Comparison of ENCODE assay signal across 1 cellular context in the genomic region with DNA sequence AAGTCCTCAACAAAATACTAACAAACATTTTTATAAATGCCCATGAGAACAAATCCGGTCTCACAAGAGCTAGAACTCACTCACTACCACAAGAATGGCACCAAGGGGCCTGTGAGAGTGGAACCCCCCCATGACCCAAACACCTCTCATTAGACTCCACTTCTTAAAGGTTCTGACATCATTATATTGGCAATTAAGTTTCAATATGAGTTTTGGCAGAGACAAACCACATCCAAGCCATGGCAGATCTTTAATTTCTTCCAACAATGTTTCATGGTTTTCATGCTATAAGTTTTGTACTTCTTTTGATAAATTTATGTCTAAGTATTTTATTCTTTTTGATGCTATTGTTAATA.
TF ChIP-seq lines count a peak whose summit lies in the region.

No MANE protein-coding gene starts in this region.

TF ChIP-seq in GM12878, 131 proteins besides CTCF, POLR2A, EP300 and RAD21 (continued from another document):
- TF ChIP-seq, protein P1, sequence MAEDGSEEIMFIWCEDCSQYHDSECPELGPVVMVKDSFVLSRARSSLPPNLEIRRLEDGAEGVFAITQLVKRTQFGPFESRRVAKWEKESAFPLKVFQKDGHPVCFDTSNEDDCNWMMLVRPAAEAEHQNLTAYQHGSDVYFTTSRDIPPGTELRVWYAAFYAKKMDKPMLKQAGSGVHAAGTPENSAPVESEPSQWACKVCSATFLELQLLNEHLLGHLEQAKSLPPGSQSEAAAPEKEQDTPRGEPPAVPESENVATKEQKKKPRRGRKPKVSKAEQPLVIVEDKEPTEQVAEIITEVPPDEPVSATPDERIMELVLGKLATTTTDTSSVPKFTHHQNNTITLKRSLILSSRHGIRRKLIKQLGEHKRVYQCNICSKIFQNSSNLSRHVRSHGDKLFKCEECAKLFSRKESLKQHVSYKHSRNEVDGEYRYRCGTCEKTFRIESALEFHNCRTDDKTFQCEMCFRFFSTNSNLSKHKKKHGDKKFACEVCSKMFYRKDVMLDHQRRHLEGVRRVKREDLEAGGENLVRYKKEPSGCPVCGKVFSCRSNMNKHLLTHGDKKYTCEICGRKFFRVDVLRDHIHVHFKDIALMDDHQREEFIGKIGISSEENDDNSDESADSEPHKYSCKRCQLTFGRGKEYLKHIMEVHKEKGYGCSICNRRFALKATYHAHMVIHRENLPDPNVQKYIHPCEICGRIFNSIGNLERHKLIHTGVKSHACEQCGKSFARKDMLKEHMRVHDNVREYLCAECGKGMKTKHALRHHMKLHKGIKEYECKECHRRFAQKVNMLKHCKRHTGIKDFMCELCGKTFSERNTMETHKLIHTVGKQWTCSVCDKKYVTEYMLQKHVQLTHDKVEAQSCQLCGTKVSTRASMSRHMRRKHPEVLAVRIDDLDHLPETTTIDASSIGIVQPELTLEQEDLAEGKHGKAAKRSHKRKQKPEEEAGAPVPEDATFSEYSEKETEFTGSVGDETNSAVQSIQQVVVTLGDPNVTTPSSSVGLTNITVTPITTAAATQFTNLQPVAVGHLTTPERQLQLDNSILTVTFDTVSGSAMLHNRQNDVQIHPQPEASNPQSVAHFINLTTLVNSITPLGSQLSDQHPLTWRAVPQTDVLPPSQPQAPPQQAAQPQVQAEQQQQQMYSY (CRISPR knock-in tag; IDR thresholded peaks at IDR 0.05): no peak
- TF ChIP-seq CREM (IDR thresholded peaks at IDR 0.05; ENCODE audit: low read depth): 0 out of 2 replicates have a peak, but pooled peaks have one; percentile 8
- TF ChIP-seq NRF1 (conservative IDR thresholded peaks at IDR 0.05; ENCODE audit: low read depth, low read length): no peak
- TF ChIP-seq CBX3 (IDR thresholded peaks at IDR 0.05; ENCODE audit: borderline replicate concordance, low read depth): no peak
- TF ChIP-seq YBX1 (IDR thresholded peaks at IDR 0.05): no peak
- no peak for TF ChIP-seq EED (IDR thresholded peaks at IDR 0.05; ENCODE audit: low read depth)
- peak; percentile 62 for TF ChIP-seq JUNB (IDR thresholded peaks at IDR 0.05)
- no peak for TF ChIP-seq KAT2A (conservative IDR thresholded peaks at IDR 0.05; ENCODE audit: control insufficient read depth, low read depth, low read length)
- TF ChIP-seq, protein P2, sequence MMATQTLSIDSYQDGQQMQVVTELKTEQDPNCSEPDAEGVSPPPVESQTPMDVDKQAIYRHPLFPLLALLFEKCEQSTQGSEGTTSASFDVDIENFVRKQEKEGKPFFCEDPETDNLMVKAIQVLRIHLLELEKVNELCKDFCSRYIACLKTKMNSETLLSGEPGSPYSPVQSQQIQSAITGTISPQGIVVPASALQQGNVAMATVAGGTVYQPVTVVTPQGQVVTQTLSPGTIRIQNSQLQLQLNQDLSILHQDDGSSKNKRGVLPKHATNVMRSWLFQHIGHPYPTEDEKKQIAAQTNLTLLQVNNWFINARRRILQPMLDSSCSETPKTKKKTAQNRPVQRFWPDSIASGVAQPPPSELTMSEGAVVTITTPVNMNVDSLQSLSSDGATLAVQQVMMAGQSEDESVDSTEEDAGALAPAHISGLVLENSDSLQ (IDR thresholded peaks at IDR 0.05): no peak
- TF ChIP-seq POLR2AphosphoS5 (IDR thresholded peaks at IDR 0.05; ENCODE audit: low read length): no peak
- TF ChIP-seq, protein P3, sequence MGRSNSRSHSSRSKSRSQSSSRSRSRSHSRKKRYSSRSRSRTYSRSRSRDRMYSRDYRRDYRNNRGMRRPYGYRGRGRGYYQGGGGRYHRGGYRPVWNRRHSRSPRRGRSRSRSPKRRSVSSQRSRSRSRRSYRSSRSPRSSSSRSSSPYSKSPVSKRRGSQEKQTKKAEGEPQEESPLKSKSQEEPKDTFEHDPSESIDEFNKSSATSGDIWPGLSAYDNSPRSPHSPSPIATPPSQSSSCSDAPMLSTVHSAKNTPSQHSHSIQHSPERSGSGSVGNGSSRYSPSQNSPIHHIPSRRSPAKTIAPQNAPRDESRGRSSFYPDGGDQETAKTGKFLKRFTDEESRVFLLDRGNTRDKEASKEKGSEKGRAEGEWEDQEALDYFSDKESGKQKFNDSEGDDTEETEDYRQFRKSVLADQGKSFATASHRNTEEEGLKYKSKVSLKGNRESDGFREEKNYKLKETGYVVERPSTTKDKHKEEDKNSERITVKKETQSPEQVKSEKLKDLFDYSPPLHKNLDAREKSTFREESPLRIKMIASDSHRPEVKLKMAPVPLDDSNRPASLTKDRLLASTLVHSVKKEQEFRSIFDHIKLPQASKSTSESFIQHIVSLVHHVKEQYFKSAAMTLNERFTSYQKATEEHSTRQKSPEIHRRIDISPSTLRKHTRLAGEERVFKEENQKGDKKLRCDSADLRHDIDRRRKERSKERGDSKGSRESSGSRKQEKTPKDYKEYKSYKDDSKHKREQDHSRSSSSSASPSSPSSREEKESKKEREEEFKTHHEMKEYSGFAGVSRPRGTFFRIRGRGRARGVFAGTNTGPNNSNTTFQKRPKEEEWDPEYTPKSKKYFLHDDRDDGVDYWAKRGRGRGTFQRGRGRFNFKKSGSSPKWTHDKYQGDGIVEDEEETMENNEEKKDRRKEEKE (IDR thresholded peaks at IDR 0.05): no peak
- TF ChIP-seq PML (IDR thresholded peaks at IDR 0.05; ENCODE audit: low read length): no peak
- TF ChIP-seq KDM1A (IDR thresholded peaks at IDR 0.05; ENCODE audit: borderline replicate concordance): no peak
- TF ChIP-seq, protein P4, sequence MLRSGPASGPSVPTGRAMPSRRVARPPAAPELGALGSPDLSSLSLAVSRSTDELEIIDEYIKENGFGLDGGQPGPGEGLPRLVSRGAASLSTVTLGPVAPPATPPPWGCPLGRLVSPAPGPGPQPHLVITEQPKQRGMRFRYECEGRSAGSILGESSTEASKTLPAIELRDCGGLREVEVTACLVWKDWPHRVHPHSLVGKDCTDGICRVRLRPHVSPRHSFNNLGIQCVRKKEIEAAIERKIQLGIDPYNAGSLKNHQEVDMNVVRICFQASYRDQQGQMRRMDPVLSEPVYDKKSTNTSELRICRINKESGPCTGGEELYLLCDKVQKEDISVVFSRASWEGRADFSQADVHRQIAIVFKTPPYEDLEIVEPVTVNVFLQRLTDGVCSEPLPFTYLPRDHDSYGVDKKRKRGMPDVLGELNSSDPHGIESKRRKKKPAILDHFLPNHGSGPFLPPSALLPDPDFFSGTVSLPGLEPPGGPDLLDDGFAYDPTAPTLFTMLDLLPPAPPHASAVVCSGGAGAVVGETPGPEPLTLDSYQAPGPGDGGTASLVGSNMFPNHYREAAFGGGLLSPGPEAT (IDR thresholded peaks at IDR 0.05; ENCODE audit: low read depth): no peak
- TF ChIP-seq POLR2AphosphoS2 (IDR thresholded peaks at IDR 0.05; ENCODE audit: low read depth, low read length): no peak
- TF ChIP-seq MYB (IDR thresholded peaks at IDR 0.05; ENCODE audit: borderline replicate concordance, low read depth, low read length): no peak
- TF ChIP-seq SRF (IDR thresholded peaks at IDR 0.05; ENCODE audit: low read depth in 2 of 2, low read length in 2 of 2): no peak
- 0 out of 2 replicates have a peak, but pooled peaks have one; percentile 9 for TF ChIP-seq NR2F1 (conservative IDR thresholded peaks at IDR 0.05)
- no peak for TF ChIP-seq TAF1 (IDR thresholded peaks at IDR 0.05; ENCODE audit: borderline replicate concordance, low read depth, low read length)
- TF ChIP-seq, protein P5, sequence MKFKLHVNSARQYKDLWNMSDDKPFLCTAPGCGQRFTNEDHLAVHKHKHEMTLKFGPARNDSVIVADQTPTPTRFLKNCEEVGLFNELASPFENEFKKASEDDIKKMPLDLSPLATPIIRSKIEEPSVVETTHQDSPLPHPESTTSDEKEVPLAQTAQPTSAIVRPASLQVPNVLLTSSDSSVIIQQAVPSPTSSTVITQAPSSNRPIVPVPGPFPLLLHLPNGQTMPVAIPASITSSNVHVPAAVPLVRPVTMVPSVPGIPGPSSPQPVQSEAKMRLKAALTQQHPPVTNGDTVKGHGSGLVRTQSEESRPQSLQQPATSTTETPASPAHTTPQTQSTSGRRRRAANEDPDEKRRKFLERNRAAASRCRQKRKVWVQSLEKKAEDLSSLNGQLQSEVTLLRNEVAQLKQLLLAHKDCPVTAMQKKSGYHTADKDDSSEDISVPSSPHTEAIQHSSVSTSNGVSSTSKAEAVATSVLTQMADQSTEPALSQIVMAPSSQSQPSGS (IDR thresholded peaks at IDR 0.05; ENCODE audit: low read length): peak; percentile 51; the same call in 1 of the 2 replicates
- TF ChIP-seq NFXL1 (IDR thresholded peaks at IDR 0.05; ENCODE audit: borderline replicate concordance): no peak
- TF ChIP-seq ZNF217 (IDR thresholded peaks at IDR 0.05): no peak
- TF ChIP-seq ATF7 (IDR thresholded peaks at IDR 0.05; ENCODE audit: low read depth): no peak
- TF ChIP-seq IKZF1 (conservative IDR thresholded peaks at IDR 0.05): no peak
- TF ChIP-seq NBN (IDR thresholded peaks at IDR 0.05): no peak
- TF ChIP-seq SP1 (IDR thresholded peaks at IDR 0.05; ENCODE audit: low read depth, low read length): no peak
- no peak for TF ChIP-seq MXI1 (IDR thresholded peaks at IDR 0.05; ENCODE audit: low read depth, low read length)
- TF ChIP-seq RUNX3 (IDR thresholded peaks at IDR 0.05; ENCODE audit: low read length): peak; percentile 43; the same call in 1 of the 2 replicates
- no peak for TF ChIP-seq ZBED1 (IDR thresholded peaks at IDR 0.05; ENCODE audit: borderline replicate concordance)
- no peak for TF ChIP-seq TCF12 (IDR thresholded peaks at IDR 0.05; ENCODE audit: low read depth, low read length)
- TF ChIP-seq BMI1 (IDR thresholded peaks at IDR 0.05; ENCODE audit: borderline replicate concordance): no peak
- TF ChIP-seq, protein P6, sequence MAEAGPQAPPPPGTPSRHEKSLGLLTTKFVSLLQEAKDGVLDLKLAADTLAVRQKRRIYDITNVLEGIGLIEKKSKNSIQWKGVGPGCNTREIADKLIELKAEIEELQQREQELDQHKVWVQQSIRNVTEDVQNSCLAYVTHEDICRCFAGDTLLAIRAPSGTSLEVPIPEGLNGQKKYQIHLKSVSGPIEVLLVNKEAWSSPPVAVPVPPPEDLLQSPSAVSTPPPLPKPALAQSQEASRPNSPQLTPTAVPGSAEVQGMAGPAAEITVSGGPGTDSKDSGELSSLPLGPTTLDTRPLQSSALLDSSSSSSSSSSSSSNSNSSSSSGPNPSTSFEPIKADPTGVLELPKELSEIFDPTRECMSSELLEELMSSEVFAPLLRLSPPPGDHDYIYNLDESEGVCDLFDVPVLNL (IDR thresholded peaks at IDR 0.05; ENCODE audit: low read depth, low read length): no peak
